10 cellular contexts compared by ENCODE assay signal in the genomic region with DNA sequence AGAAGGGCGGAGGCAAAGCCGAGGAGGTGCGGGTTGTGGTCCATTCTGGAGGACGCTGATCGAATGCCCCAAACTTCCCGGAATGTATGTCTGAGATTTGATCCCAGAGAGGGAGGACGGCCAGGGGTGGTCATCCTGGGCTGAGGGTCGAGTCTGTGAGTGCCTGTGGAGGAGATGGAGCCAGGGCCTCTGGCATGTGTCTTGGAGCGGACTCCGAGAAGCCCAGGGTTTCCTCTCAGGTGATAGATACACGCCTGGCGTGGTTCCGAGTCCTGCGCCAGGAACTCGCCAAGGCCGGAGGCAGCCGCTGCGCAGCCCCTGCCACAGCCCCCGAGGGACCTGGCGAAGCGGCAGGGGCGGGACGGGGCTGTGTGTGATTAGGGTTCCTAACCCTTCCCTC. TPM values are rescaled to one million over a fixed set of nuclear protein-coding genes. Genes with fewer than 3 reads are reported as not detected.
A peak's percentile ranks its signal among the peaks of the same experiment; 100 is the strongest.
DNase-seq lines count a peak whose midpoint lies in the region; ATAC-seq and TF ChIP-seq lines count a peak whose summit lies in the region.
"Had no signal": no experiment of that assay in that cellular context is flagged by ENCODE, and none has a peak within 500 bp of the region (broad histone marks: within the 10 kb centered on the region; RNA-seq: fewer than 3 reads in every experiment).

No MANE protein-coding gene starts in this region.

- H3K9me3 ChIP-seq in esophagus squamous epithelium (peaks cover 0 to 91% (median 33%) of the 10 kb centered on the region in 3 donors), testis (no peaks in the 10 kb centered on the region)

- H3K4me1 Mint-ChIP-seq in mesothelial cell of epicardium: no peaks in the 10 kb centered on the region
- no peaks in the 10 kb centered on the region for H3K4me1 Mint-ChIP-seq in effector memory CD8-positive, alpha-beta T cell (ENCODE audit: low read depth in 2 of 2)
- H3K4me1 Mint-ChIP-seq: activated CD4-positive, alpha-beta memory T cell treated with anti-CD3 and anti-CD28 coated beads, Interleukin-2, amount 10 ng/mL, durations not matched to agents 7 days and 5 days had no signal

- peaks cover 0 to 13% (median 0%) of the 10 kb centered on the region in 4 donors for H3K27me3 ChIP-seq in esophagus squamous epithelium
- H3K27me3 ChIP-seq in testis: no peaks in the 10 kb centered on the region

- TF ChIP-seq CTCF in LNCaP clone FGC (IDR thresholded peaks at IDR 0.05; ENCODE audit: control insufficient read depth, extremely low read depth, insufficient read depth): no peak
- no peak for TF ChIP-seq CTCF in esophagus squamous epithelium (IDR thresholded peaks at IDR 0.05)
- no peak for TF ChIP-seq CTCF in mesothelial cell of epicardium (IDR thresholded peaks at IDR 0.05; ENCODE audit: unreplicated experiment)
- no peak for TF ChIP-seq CTCF in testis (IDR thresholded peaks at IDR 0.05)

- H3K27ac Mint-ChIP-seq in mesothelial cell of epicardium: peak overlapping the region; percentile 41
- H3K27ac Mint-ChIP-seq in effector memory CD8-positive, alpha-beta T cell: no peak overlapping the region
- H3K27ac Mint-ChIP-seq: activated CD4-positive, alpha-beta memory T cell treated with anti-CD3 and anti-CD28 coated beads, Interleukin-2, amount 10 ng/mL, durations not matched to agents 7 days and 5 days had no signal

- H3K27ac ChIP-seq in esophagus squamous epithelium (peak overlapping the region in 3 of 4 donors; percentile 49 to 85 (median 81)), testis (no peak overlapping the region)

- peaks cover 39% of the 10 kb centered on the region for H3K36me3 Mint-ChIP-seq in mesothelial cell of epicardium
- H3K36me3 Mint-ChIP-seq in effector memory CD8-positive, alpha-beta T cell (ENCODE audit: insufficient read depth): no peaks in the 10 kb centered on the region

- H3K27me3 Mint-ChIP-seq in mesothelial cell of epicardium (ENCODE audit: low read depth): peaks cover 3% of the 10 kb centered on the region
- H3K27me3 Mint-ChIP-seq in effector memory CD8-positive, alpha-beta T cell: peaks cover 5 to 28% of the 10 kb centered on the region in 2 donors
- H3K27me3 Mint-ChIP-seq: activated CD4-positive, alpha-beta memory T cell treated with anti-CD3 and anti-CD28 coated beads, Interleukin-2, amount 10 ng/mL, durations not matched to agents 7 days and 5 days had no signal

- intact Hi-C loops in esophagus squamous epithelium (cut with DNase I) (no loop called here), testis (cut with DNase I; ENCODE audit: low total_unique reads) (no loop called here)

- peaks cover 81% of the 10 kb centered on the region for H3K9me3 Mint-ChIP-seq in mesothelial cell of epicardium
- H3K9me3 Mint-ChIP-seq in effector memory CD8-positive, alpha-beta T cell: peaks cover 25 to 40% of the 10 kb centered on the region in 2 donors

- H3K4me1 ChIP-seq in esophagus squamous epithelium: peaks cover 0 to 16% (median 4%) of the 10 kb centered on the region in 3 donors
- peaks cover 4% of the 10 kb centered on the region for H3K4me1 ChIP-seq in testis

- no peak for ATAC-seq in HG03139 (IDR thresholded peaks at IDR 0.05; ENCODE audit: unreplicated experiment)
- no peak for ATAC-seq in effector memory CD8-positive, alpha-beta T cell (replicated peaks)

- no peak for TF ChIP-seq POLR2A in esophagus squamous epithelium (IDR thresholded peaks at IDR 0.05)
- TF ChIP-seq POLR2A in testis (IDR thresholded peaks at IDR 0.05): no peak

- H3K4me3 ChIP-seq in LNCaP clone FGC (ENCODE audit: low read depth, low read length): peak overlapping the region; percentile 60
- H3K4me3 ChIP-seq in esophagus squamous epithelium: peak overlapping the region; percentile 29 to 74 (median 57)
- H3K4me3 ChIP-seq in testis: peak overlapping the region; percentile 72 to 75

- H3K36me3 ChIP-seq in esophagus squamous epithelium: peaks cover 0 to 13% (median 0%) of the 10 kb centered on the region in 3 donors
- H3K36me3 ChIP-seq in testis (ENCODE audit: low read depth, missing control alignments): no peaks in the 10 kb centered on the region

- no peak for DNase-seq in LNCaP clone FGC (ENCODE audit: low read depth)
- no peak for DNase-seq in esophagus squamous epithelium (lab: John Stamatoyannopoulos, UW)
- no peak for DNase-seq in mesothelial cell of epicardium (ENCODE audit: low spot score in 2 of 2, unreplicated experiment in 2 of 2)
- DNase-seq in testis: peak; percentile 48
- no peak for DNase-seq in T1000 (lab: John Stamatoyannopoulos, UW)
- no peak for DNase-seq in effector memory CD8-positive, alpha-beta T cell
- no peak for DNase-seq in stimulated activated CD4-positive, alpha-beta T cell treated with anti-CD3 and anti-CD28 coated beads, Interleukin-4, amount 100 ng/mL, for 1 hour
- DNase-seq: activated CD4-positive, alpha-beta memory T cell treated with anti-CD3 and anti-CD28 coated beads, Interleukin-2, amount 10 ng/mL, durations not matched to agents 7 days and 5 days; stimulated activated CD4-positive, alpha-beta T cell treated with anti-CD3 and anti-CD28 coated beads, Interleukin-4, amount 100 ng/mL, for 4 hours had no signal

- WGBS in esophagus squamous epithelium, 2 donors: 9 to 28% methylated on average over 8 to 17 of the region's 23 CpGs
- 0% methylated on average over 6 to 21 of the region's 23 CpGs for WGBS in testis, 2 donors

- peak overlapping the region; percentile 71 for H3K4me3 Mint-ChIP-seq in mesothelial cell of epicardium
- H3K4me3 Mint-ChIP-seq in effector memory CD8-positive, alpha-beta T cell: no peak overlapping the region
- H3K4me3 Mint-ChIP-seq: activated CD4-positive, alpha-beta memory T cell treated with anti-CD3 and anti-CD28 coated beads, Interleukin-2, amount 10 ng/mL, durations not matched to agents 7 days and 5 days had no signal

RNA-seq across cellular contexts. Expression of a gene that starts 0.4 kb away (rescaled TPM):
- total RNA-seq in esophagus squamous epithelium: 1 to 10 TPM in 2 of 4 donors, under 1 TPM in 1, not detected in 1; 0.40 to 1.5 (median 1.4) TPM
- total RNA-seq in mesothelial cell of epicardium: 0.66 to 1.2 TPM (median 1.0 TPM) in 3 replicates
- total RNA-seq in testis: 1 to 10 TPM; 6.8 to 8.9 TPM
- polyA plus RNA-seq in testis (ENCODE audit: insufficient read depth, low read depth, low replicate concordance): 4.4 TPM
- total RNA-seq: activated CD4-positive, alpha-beta memory T cell treated with anti-CD3 and anti-CD28 coated beads, Interleukin-2, amount 10 ng/mL, durations not matched to agents 7 days and 5 days had no signal

RNA-seq across cellular contexts. Expression of a gene that starts 45.6 kb away (rescaled TPM):
- total RNA-seq in esophagus squamous epithelium (1 to 10 TPM in 2 of 4 donors, under 1 TPM in 2; 0.35 to 1.5 (median 1.0) TPM), mesothelial cell of epicardium (3.8 to 4.3 TPM (median 4.0 TPM) in 3 replicates), testis (10 to 100 TPM in 1 of 2 donors, 1 to 10 TPM in 1; 6.8 to 10.4 TPM)
- 2.7 TPM for polyA plus RNA-seq in testis (ENCODE audit: insufficient read depth, low read depth, low replicate concordance)

RNA-seq across cellular contexts. Expression of a gene that starts 53.8 kb away (rescaled TPM):
- not detected for total RNA-seq in esophagus squamous epithelium
- total RNA-seq in mesothelial cell of epicardium: not detected in 3 replicates
- total RNA-seq in testis: 1 to 10 TPM in 1 of 2 donors, under 1 TPM in 1; 0.47 to 1.1 TPM
- polyA plus RNA-seq in testis (ENCODE audit: insufficient read depth, low read depth, low replicate concordance): 0.29 TPM
- total RNA-seq: activated CD4-positive, alpha-beta memory T cell treated with anti-CD3 and anti-CD28 coated beads, Interleukin-2, amount 10 ng/mL, durations not matched to agents 7 days and 5 days had no signal

Comparison
In these comparisons a context has a peak if more than half of its experiments do, and no peak if none do; other contexts are left out.
1. H3K27ac ChIP-seq: peak in esophagus squamous epithelium (3 of 4); none in testis (0 of 2).
2. Peak in every context shown above with its lines, with median percentiles within 50 percentile points of each other: H3K4me3 ChIP-seq.